ENCODE assay signal across 1 cellular context in genomic region chr16:11080999-11081630, GRCh38.
A peak's percentile ranks its signal among the peaks of the same experiment; 100 is the strongest.
TF ChIP-seq lines count a peak whose summit lies in the region.

No MANE protein-coding gene starts in this region.

TF ChIP-seq in HepG2, 621 proteins besides CTCF, POLR2A, EP300 and RAD21:
- TF ChIP-seq ZFP90 (CRISPR knock-in tag; IDR thresholded peaks at IDR 0.05; ENCODE audit: borderline replicate concordance) (no peak), ZNF547 (CRISPR knock-in tag; IDR thresholded peaks at IDR 0.05) (0 out of 2 replicates have a peak, but pooled peaks have one; percentile 46), ESRRA (CRISPR knock-in tag; IDR thresholded peaks at IDR 0.05; ENCODE audit: low read depth) (peak; percentile 51; the same call in 1 of the 2 replicates), MXI1 (IDR thresholded peaks at IDR 0.05; ENCODE audit: borderline replicate concordance, low read depth, low read length) (no peak), ELK4 (CRISPR knock-in tag; IDR thresholded peaks at IDR 0.05; ENCODE audit: borderline replicate concordance) (no peak), RXRA (CRISPR knock-in tag; IDR thresholded peaks at IDR 0.05) (peak; percentile 57; the same call in 1 of the 2 replicates), ZNF550 (CRISPR knock-in tag; IDR thresholded peaks at IDR 0.05; ENCODE audit: borderline replicate concordance) (no peak), SP4 (CRISPR knock-in tag; IDR thresholded peaks at IDR 0.05) (peak; percentile 20; the same call in 1 of the 2 replicates), ZNF274 (CRISPR knock-in tag; IDR thresholded peaks at IDR 0.05) (0 out of 2 replicates have a peak, but pooled peaks have one; percentile 44), PATZ1 (CRISPR knock-in tag; IDR thresholded peaks at IDR 0.05) (no peak; the same call in 1 of the 2 replicates), ZNF343 (CRISPR knock-in tag; IDR thresholded peaks at IDR 0.05) (peak; percentile 42; the same call in 1 of the 2 replicates), PAXIP1 (CRISPR knock-in tag; conservative IDR thresholded peaks at IDR 0.05) (peak; percentile 48; the same call in 1 of the 2 replicates), SALL1 (CRISPR knock-in tag; IDR thresholded peaks at IDR 0.05) (0 out of 2 replicates have a peak, but pooled peaks have one; percentile 11), ZFX (CRISPR knock-in tag; IDR thresholded peaks at IDR 0.05; ENCODE audit: low read depth) (peak; percentile 31; the same call in 1 of the 2 replicates), TERF1 (CRISPR knock-in tag; IDR thresholded peaks at IDR 0.05) (0 out of 2 replicates have a peak, but pooled peaks have one; percentile 53), HNF4A (CRISPR knock-in tag; IDR thresholded peaks at IDR 0.05) (0 out of 2 replicates have a peak, but pooled peaks have one; percentile 11), RARA (CRISPR knock-in tag; IDR thresholded peaks at IDR 0.05) (peak; percentile 48; the same call in 1 of the 2 replicates), RELA (CRISPR knock-in tag; IDR thresholded peaks at IDR 0.05) (no peak), SOX6 (IDR thresholded peaks at IDR 0.05) (no peak), SOX6 (CRISPR knock-in tag; IDR thresholded peaks at IDR 0.05) (peak; percentile 67), KAT8 (CRISPR knock-in tag; IDR thresholded peaks at IDR 0.05) (no peak), ZNF687 (CRISPR knock-in tag; IDR thresholded peaks at IDR 0.05) (peak; percentile 62), SOX13 (IDR thresholded peaks at IDR 0.05) (no peak), SOX13 (CRISPR knock-in tag; conservative IDR thresholded peaks at IDR 0.05 in 1 of 2, IDR thresholded peaks at IDR 0.05 in 1 of 2) (peak in 1 of 2 experiments; percentile 80; a peak in 2 of 4 replicates), ZSCAN25 (CRISPR knock-in tag; IDR thresholded peaks at IDR 0.05) (peak; percentile 65; the same call in 1 of the 2 replicates), HNF1A (IDR thresholded peaks at IDR 0.05; ENCODE audit: low read depth) (no peak), HNF1A (CRISPR knock-in tag; IDR thresholded peaks at IDR 0.05; ENCODE audit: borderline replicate concordance) (0 out of 2 replicates have a peak, but pooled peaks have one; percentile 22)
TF ChIP-seq in HepG2: peak in this region for 17.
